In the genomic region with DNA sequence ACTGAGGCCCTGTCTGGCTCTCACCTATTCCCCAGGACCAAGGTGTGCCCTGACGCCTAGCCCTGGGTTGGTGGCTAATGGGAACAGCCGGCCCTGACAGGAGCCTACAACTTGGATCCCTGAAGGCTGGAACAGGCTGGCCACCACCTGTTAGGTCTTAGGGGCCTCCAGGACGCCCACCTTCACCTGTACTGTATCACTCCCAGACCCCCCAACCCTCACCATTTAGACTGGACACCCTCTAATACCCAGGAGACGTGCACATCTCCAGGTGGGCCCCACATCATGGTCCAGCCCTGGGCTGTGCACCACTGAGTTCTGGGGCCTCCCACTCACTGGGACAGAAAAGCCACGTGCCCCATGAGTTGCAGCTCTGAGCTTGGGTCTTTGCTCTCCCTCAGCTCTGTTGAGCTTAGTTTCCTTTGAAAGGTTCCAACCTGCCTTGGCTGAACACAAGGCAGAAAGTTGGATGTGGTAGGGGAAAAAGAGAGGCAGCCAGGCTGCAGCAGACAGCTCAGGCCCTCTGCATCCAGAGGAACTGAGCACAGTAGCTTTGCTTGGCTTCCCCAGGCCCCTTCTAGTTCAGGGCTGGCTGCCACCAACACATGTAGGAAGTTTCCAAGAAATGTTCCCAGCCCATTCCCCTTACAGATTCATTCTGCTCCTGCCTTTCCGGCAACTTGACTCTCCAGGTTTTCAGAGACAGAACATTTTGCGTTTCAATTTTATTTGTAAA, we compare ENCODE assay signal across 1 cellular context.
TF ChIP-seq lines count a peak whose summit lies in the region.

No MANE protein-coding gene starts in this region.

TF ChIP-seq in SK-N-SH treated with all-trans-retinoic acid at 6 μM for 48 hours, 23 proteins besides CTCF, POLR2A, EP300 and RAD21 (continued from another document):
- TF ChIP-seq, protein P1, sequence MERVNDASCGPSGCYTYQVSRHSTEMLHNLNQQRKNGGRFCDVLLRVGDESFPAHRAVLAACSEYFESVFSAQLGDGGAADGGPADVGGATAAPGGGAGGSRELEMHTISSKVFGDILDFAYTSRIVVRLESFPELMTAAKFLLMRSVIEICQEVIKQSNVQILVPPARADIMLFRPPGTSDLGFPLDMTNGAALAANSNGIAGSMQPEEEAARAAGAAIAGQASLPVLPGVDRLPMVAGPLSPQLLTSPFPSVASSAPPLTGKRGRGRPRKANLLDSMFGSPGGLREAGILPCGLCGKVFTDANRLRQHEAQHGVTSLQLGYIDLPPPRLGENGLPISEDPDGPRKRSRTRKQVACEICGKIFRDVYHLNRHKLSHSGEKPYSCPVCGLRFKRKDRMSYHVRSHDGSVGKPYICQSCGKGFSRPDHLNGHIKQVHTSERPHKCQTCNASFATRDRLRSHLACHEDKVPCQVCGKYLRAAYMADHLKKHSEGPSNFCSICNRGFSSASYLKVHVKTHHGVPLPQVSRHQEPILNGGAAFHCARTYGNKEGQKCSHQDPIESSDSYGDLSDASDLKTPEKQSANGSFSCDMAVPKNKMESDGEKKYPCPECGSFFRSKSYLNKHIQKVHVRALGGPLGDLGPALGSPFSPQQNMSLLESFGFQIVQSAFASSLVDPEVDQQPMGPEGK (CRISPR knock-in tag; IDR thresholded peaks at IDR 0.05; ENCODE audit: borderline replicate concordance), result no peak
- TF ChIP-seq ZNF8 (CRISPR knock-in tag; IDR thresholded peaks at IDR 0.05) (no peak), BACH2 (CRISPR knock-in tag; IDR thresholded peaks at IDR 0.05; ENCODE audit: borderline replicate concordance) (no peak), TOX (CRISPR knock-in tag; IDR thresholded peaks at IDR 0.05; ENCODE audit: borderline replicate concordance) (no peak), ZFP3 (CRISPR knock-in tag; IDR thresholded peaks at IDR 0.05) (no peak)
- TF ChIP-seq, protein P2, sequence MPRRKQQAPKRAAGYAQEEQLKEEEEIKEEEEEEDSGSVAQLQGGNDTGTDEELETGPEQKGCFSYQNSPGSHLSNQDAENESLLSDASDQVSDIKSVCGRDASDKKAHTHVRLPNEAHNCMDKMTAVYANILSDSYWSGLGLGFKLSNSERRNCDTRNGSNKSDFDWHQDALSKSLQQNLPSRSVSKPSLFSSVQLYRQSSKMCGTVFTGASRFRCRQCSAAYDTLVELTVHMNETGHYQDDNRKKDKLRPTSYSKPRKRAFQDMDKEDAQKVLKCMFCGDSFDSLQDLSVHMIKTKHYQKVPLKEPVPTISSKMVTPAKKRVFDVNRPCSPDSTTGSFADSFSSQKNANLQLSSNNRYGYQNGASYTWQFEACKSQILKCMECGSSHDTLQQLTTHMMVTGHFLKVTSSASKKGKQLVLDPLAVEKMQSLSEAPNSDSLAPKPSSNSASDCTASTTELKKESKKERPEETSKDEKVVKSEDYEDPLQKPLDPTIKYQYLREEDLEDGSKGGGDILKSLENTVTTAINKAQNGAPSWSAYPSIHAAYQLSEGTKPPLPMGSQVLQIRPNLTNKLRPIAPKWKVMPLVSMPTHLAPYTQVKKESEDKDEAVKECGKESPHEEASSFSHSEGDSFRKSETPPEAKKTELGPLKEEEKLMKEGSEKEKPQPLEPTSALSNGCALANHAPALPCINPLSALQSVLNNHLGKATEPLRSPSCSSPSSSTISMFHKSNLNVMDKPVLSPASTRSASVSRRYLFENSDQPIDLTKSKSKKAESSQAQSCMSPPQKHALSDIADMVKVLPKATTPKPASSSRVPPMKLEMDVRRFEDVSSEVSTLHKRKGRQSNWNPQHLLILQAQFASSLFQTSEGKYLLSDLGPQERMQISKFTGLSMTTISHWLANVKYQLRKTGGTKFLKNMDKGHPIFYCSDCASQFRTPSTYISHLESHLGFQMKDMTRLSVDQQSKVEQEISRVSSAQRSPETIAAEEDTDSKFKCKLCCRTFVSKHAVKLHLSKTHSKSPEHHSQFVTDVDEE (CRISPR knock-in tag; IDR thresholded peaks at IDR 0.05), result no peak
